In genomic region chr22:37487129-37487528, GRCh38 we compare ENCODE assay signal across 1 cellular context.
TF ChIP-seq lines count a peak whose summit lies in the region.

No MANE protein-coding gene starts in this region.

TF ChIP-seq in WTC11, 78 proteins besides CTCF, POLR2A, EP300 and RAD21 (continued from another document):
- no peak for TF ChIP-seq E2F4 (CRISPR knock-in tag; IDR thresholded peaks at IDR 0.05; ENCODE audit: borderline replicate concordance, low read depth)
